In the genomic region with DNA sequence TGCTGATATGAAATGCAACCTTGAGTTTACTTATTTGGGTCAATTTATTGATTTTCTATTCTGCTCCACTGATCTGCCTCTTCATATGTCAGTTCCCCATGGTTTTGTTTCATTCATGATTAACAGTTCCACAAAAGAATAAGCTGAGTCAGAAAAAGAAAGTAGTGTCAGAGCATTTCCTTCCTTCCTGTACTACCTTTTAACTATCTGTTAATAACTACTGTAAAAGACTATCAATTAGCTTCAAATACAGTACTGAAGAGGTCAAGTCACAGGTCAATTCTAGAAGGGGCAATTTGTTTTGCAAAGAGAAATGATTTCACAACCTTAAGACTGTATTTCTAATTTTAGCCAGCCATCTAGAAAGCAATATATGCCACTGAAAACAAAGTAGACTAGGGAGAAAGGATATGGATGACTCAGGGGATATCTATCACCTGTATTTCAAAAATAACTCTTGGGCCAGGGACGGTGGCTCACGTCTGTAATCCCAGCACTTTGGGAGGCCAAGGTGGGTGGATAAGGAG, we compare ENCODE assay signal across 10 cellular contexts.
DNase-seq lines count a peak whose midpoint lies in the region; ATAC-seq and TF ChIP-seq lines count a peak whose summit lies in the region.
"Had no signal": no experiment of that assay in that cellular context is flagged by ENCODE, and none has a peak within 500 bp of the region (broad histone marks: within the 10 kb centered on the region; RNA-seq: fewer than 3 reads in every experiment).

No MANE protein-coding gene starts in this region.

- H3K4me1 Mint-ChIP-seq in activated T-helper 2 cell treated with anti-CD3 and anti-CD28 coated beads, Interferon-gamma antibody, Interleukin-2, Interleukin-4, amounts not matched to agents 10 μg/mL and 5 μg/mL and 100 μg/mL, durations not matched to agents 14 hours and 24 hours and 36 hours (ENCODE audit: low read depth): peaks cover 30% of the 10 kb centered on the region

- no peaks in the 10 kb centered on the region for H3K9me3 Mint-ChIP-seq in activated T-helper 2 cell treated with anti-CD3 and anti-CD28 coated beads, Interferon-gamma antibody, Interleukin-2, Interleukin-4, amounts not matched to agents 10 μg/mL and 5 μg/mL and 100 μg/mL, durations not matched to agents 14 hours and 24 hours and 36 hours

- peak; percentile 65 for DNase-seq in GM06990 (ENCODE audit: extremely low read depth, insufficient read length)
- no peak for DNase-seq in activated T-helper 2 cell treated with anti-CD3 and anti-CD28 coated beads, Interferon-gamma antibody, Interleukin-2, Interleukin-4, amounts not matched to agents 10 μg/mL and 5 μg/mL and 100 μg/mL, durations not matched to agents 14 hours and 24 hours and 36 hours (ENCODE audit: low spot score)
- DNase-seq in NCI-H774 (lab: John Stamatoyannopoulos, UW): no peak
- DNase-seq in effector memory CD4-positive, alpha-beta T cell: no peak
- no peak for DNase-seq in NCI-H748 (lab: John Stamatoyannopoulos, UW; ENCODE audit: unreplicated experiment)
- no peak for DNase-seq in Right ventricle myocardium superior
- DNase-seq: DMS 273 treated with DMSO at 0.1 percent for 48 hours, NCI-H1048 had no signal

- H3K9me3 ChIP-seq in effector memory CD4-positive, alpha-beta T cell (ENCODE audit: control insufficient read depth, low read length): no peaks in the 10 kb centered on the region

- TF ChIP-seq CTCF in GM06990 (IDR thresholded peaks at IDR 0.05; ENCODE audit: insufficient read depth, low read length, poor library complexity, severe bottlenecking): no peak

- peak overlapping the region; percentile 73 for H3K27ac Mint-ChIP-seq in activated T-helper 2 cell treated with anti-CD3 and anti-CD28 coated beads, Interferon-gamma antibody, Interleukin-2, Interleukin-4, amounts not matched to agents 10 μg/mL and 5 μg/mL and 100 μg/mL, durations not matched to agents 14 hours and 24 hours and 36 hours

- H3K36me3 Mint-ChIP-seq in activated T-helper 2 cell treated with anti-CD3 and anti-CD28 coated beads, Interferon-gamma antibody, Interleukin-2, Interleukin-4, amounts not matched to agents 10 μg/mL and 5 μg/mL and 100 μg/mL, durations not matched to agents 14 hours and 24 hours and 36 hours (ENCODE audit: low read depth): peaks cover 13% of the 10 kb centered on the region

- H3K27ac ChIP-seq in effector memory CD4-positive, alpha-beta T cell (ENCODE audit: insufficient read depth, low read length, poor library complexity, severe bottlenecking): no peak overlapping the region

- H3K27me3 ChIP-seq in GM06990 (replicated peaks; ENCODE audit: control insufficient read depth, insufficient read depth, low read length): no peaks in the 10 kb centered on the region
- no peaks in the 10 kb centered on the region for H3K27me3 ChIP-seq in effector memory CD4-positive, alpha-beta T cell (replicated peaks; ENCODE audit: control insufficient read depth, insufficient read depth, low read length, poor library complexity, severe bottlenecking)

- intact Hi-C loops in activated T-helper 2 cell treated with anti-CD3 and anti-CD28 coated beads, Interferon-gamma antibody, Interleukin-2, Interleukin-4, amounts not matched to agents 10 μg/mL and 5 μg/mL and 100 μg/mL, durations not matched to agents 14 hours and 24 hours and 36 hours (cut with micrococcal nuclease): loop anchor here (10.0 kb wide), 1 partner anchor 555 kb away; a partner anchor contains a TSS
- intact Hi-C loops in Right ventricle myocardium superior (cut with DNase I): no loop called here

- H3K4me3 Mint-ChIP-seq in activated T-helper 2 cell treated with anti-CD3 and anti-CD28 coated beads, Interferon-gamma antibody, Interleukin-2, Interleukin-4, amounts not matched to agents 10 μg/mL and 5 μg/mL and 100 μg/mL, durations not matched to agents 14 hours and 24 hours and 36 hours (ENCODE audit: low read depth): no peak overlapping the region

- ATAC-seq in GM19397 (IDR thresholded peaks at IDR 0.05; ENCODE audit: unreplicated experiment) (peak; percentile 54), HG03097 (IDR thresholded peaks at IDR 0.05; ENCODE audit: low FRiP score, unreplicated experiment) (peak; percentile 64), Right ventricle myocardium superior (ENCODE audit: poor library complexity) (no peak)

- no peaks in the 10 kb centered on the region for H3K4me1 ChIP-seq in effector memory CD4-positive, alpha-beta T cell (ENCODE audit: control insufficient read depth, insufficient read depth, low read length, poor library complexity, severe bottlenecking)

- no peaks in the 10 kb centered on the region for H3K27me3 Mint-ChIP-seq in activated T-helper 2 cell treated with anti-CD3 and anti-CD28 coated beads, Interferon-gamma antibody, Interleukin-2, Interleukin-4, amounts not matched to agents 10 μg/mL and 5 μg/mL and 100 μg/mL, durations not matched to agents 14 hours and 24 hours and 36 hours (ENCODE audit: low read depth)

- no peak overlapping the region for H3K4me3 ChIP-seq in GM06990 (replicated peaks; ENCODE audit: low read depth, low read length)
- no peak overlapping the region for H3K4me3 ChIP-seq in effector memory CD4-positive, alpha-beta T cell (ENCODE audit: insufficient read depth, low read depth, low read length, poor library complexity, severe bottlenecking)

- H3K36me3 ChIP-seq in GM06990 (ENCODE audit: control insufficient read depth, insufficient read depth, low read length): no peaks in the 10 kb centered on the region
- no peaks in the 10 kb centered on the region for H3K36me3 ChIP-seq in effector memory CD4-positive, alpha-beta T cell (ENCODE audit: control insufficient read depth, insufficient read depth, low read length)
